Comparison of ENCODE assay signal across 8 cellular contexts in genomic region chr3:129001101-129001816, GRCh38. TPM values are rescaled to one million over a fixed set of nuclear protein-coding genes. Genes with fewer than 3 reads are reported as not detected.
DNase-seq lines count a peak whose midpoint lies in the region; ATAC-seq and TF ChIP-seq lines count a peak whose summit lies in the region.

TSS of gene EFCC1 (plus strand) at chr3:129001304. CDS start at chr3:129001629, 325 bp downstream.

- H3K9me3 ChIP-seq in T-helper 17 cell (ENCODE audit: control insufficient read depth, low read length, poor library complexity, severe bottlenecking), result no peaks in the 10 kb centered on the region

- peak within 1 kb of the TSS; percentile 28 for H3K4me3 ChIP-seq in fibroblast of the aortic adventitia (ENCODE audit: low read depth, low read length)

- no peak within 1 kb of the TSS for H3K27ac Mint-ChIP-seq in T-helper 17 cell

- TF ChIP-seq CTCF in fibroblast of the aortic adventitia (IDR thresholded peaks at IDR 0.05; ENCODE audit: insufficient read depth, low read length) (no peak), omental fat pad (IDR thresholded peaks at IDR 0.05) (no peak)

- H3K27me3 Mint-ChIP-seq in T-helper 17 cell, result peaks cover 36% of the 10 kb centered on the region

- DNase-seq in ELF-1 (ENCODE audit: low read depth, low spot score) (peak; percentile 44), T-helper 17 cell (no peak), fibroblast of the aortic adventitia (ENCODE audit: low read depth) (no peak), omental fat pad (ENCODE audit: low spot score) (no peak), Kasumi-1 (lab: John Stamatoyannopoulos, UW) (no peak), NCI-H524 treated with DMSO at 0.1 percent for 48 hours (lab: John Stamatoyannopoulos, UW) (no peak)

- ATAC-seq in T-helper 17 cell (no peak), omental fat pad (ENCODE audit: low FRiP score) (peak; percentile 79), GM21367 (IDR thresholded peaks at IDR 0.05; ENCODE audit: unreplicated experiment) (no peak), HG03378 (IDR thresholded peaks at IDR 0.05; ENCODE audit: unreplicated experiment) (no peak)

- peak within 1 kb of the TSS; percentile 80 for H3K4me3 Mint-ChIP-seq in T-helper 17 cell

- peaks cover 22% of the 10 kb centered on the region for H3K4me1 Mint-ChIP-seq in T-helper 17 cell

- peaks cover 12% of the 10 kb centered on the region for H3K36me3 Mint-ChIP-seq in T-helper 17 cell (ENCODE audit: low read depth)

RNA-seq across cellular contexts. Expression of gene EFCC1, which starts in this region (rescaled TPM):
- total RNA-seq in T-helper 17 cell (under 1 TPM in 1 of 2 donors, not detected in 1; 0.12 TPM), fibroblast of the aortic adventitia (ENCODE audit: low replicate concordance) (not detected in 2 replicates), omental fat pad (1 to 10 TPM in 3 of 4 donors, under 1 TPM in 1; 0.72 to 6.3 (median 1.2) TPM)
